Comparison of ENCODE assay signal across 18 cellular contexts in genomic region chr1:77076759-77077158, GRCh38.
"Had no signal": no experiment of that assay in that cellular context is flagged by ENCODE, and none has a peak within 500 bp of the region (broad histone marks: within the 10 kb centered on the region; RNA-seq: fewer than 3 reads in every experiment).

No MANE protein-coding gene starts in this region.

- DNase-seq: activated CD4-positive, alpha-beta T cell treated with anti-CD3 and anti-CD28 coated beads for 1 hour; activated CD4-positive, alpha-beta T cell treated with anti-CD3 and anti-CD28 coated beads, Interleukin-2, amount 10 ng/mL, durations not matched to agents 24 days and 14 days; activated CD4-positive, alpha-beta T cell treated with anti-CD3 and anti-CD28 coated beads, Interleukin-2, amount 50 U/mL, for 48 hours; activated CD8-positive, alpha-beta memory T cell treated with anti-CD3 and anti-CD28 coated beads for 24 hours; activated gamma-delta T cell; activated naive CD4-positive, alpha-beta T cell treated with anti-CD3 and anti-CD28 coated beads for 36 hours; activated T-cell treated with anti-CD3 and anti-CD28 coated beads for 4 hours; activated T-cell treated with anti-CD3 and anti-CD28 coated beads, Interleukin-2, amount 50 U/mL, for 48 hours; amygdala; NCI-H1105 treated with DMSO at 0.1 percent for 48 hours; NCI-H1436 treated with DMSO at 0.1 percent for 48 hours; NCI-H187 treated with DMSO at 0.1 percent for 48 hours; NCI-H2081 treated with DMSO at 0.1 percent for 48 hours; NCI-H446; NCI-H524; PC-3; SHP77 had no signal

- H3K4me3 ChIP-seq: K562 had no signal
